7 cellular contexts compared by ENCODE assay signal in the genomic region with DNA sequence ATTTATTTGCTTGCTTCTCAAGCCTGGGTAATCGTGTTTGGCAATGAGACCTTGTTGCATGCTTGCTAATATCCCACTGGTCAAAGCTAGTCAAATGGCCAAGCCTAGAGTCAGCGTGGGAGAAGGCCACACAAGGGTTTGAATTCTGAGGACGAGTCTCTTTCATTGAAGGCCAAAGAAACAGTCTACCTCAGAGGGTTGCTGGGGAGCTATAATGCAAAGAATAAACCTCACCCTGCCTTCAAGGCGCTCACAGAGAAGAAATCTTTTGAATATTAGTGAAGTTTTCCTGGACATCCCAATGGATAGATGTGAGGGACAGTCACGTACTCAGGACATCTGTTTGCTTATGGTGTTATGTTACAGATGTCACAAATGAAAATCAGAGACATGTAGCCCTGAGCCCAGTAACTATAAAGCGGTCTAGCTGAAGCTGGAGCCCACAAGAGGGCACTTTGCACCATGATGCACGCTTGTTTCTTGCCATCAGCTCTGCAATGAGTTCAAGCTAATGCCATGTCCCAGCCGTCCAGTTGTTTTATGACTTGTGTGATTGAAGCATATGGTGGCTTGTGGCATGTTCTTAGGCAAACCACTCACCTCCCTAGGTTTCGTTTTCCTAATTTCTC. TPM values are rescaled to one million over a fixed set of nuclear protein-coding genes. Genes with fewer than 3 reads are reported as not detected.
A peak's percentile ranks its signal among the peaks of the same experiment; 100 is the strongest.
DNase-seq lines count a peak whose midpoint lies in the region; ATAC-seq and TF ChIP-seq lines count a peak whose summit lies in the region.

No MANE protein-coding gene starts in this region.

- no peak overlapping the region for H3K27ac ChIP-seq in KMS-11

- H3K36me3 ChIP-seq in KMS-11 (ENCODE audit: insufficient read depth) = no peaks in the 10 kb centered on the region

- H3K9ac ChIP-seq in KMS-11 = no peak overlapping the region

- DNase-seq in GDM1 (lab: John Stamatoyannopoulos, UW) (peak; percentile 36), SW480 (ENCODE audit: low spot score) (peak; percentile 72), chondrocyte (ENCODE audit: low spot score) (no peak), lower leg skin (ENCODE audit: low spot score in 2 of 2) (peak; percentile 43 to 89)

- H3K4me3 Mint-ChIP-seq in chondrocyte (ENCODE audit: unreplicated experiment) = no peak overlapping the region
- peak overlapping the region; percentile 81 for H3K4me3 Mint-ChIP-seq in stimulated activated naive CD8-positive, alpha-beta T cell treated with anti-CD3 and anti-CD28 coated beads, Interleukin-15, Interleukin-2, amounts not matched to agents 100 ng/mL and 50 ng/mL, for 24 hours

- no peak for TF ChIP-seq POLR2A in lower leg skin (IDR thresholded peaks at IDR 0.05)

- WGBS in lower leg skin, 2 donors = 48 to 52% methylated on average over 9 of the region's 9 CpGs

- H3K4me3 ChIP-seq in KMS-11 (IDR thresholded peaks at IDR 0.05; ENCODE audit: insufficient read depth, low read depth, low read length) (no peak overlapping the region), lower leg skin (ENCODE audit: low read depth, poor library complexity, severe bottlenecking) (no peak overlapping the region)

- H4K20me1 ChIP-seq in KMS-11 (ENCODE audit: insufficient read depth) = no peaks in the 10 kb centered on the region

- no peak overlapping the region for H3K27ac Mint-ChIP-seq in chondrocyte (ENCODE audit: unreplicated experiment)
- no peak overlapping the region for H3K27ac Mint-ChIP-seq in stimulated activated naive CD8-positive, alpha-beta T cell treated with anti-CD3 and anti-CD28 coated beads, Interleukin-15, Interleukin-2, amounts not matched to agents 100 ng/mL and 50 ng/mL, for 24 hours

- no peaks in the 10 kb centered on the region for H3K27me3 ChIP-seq in KMS-11 (ENCODE audit: insufficient read depth, low read depth)

- no peaks in the 10 kb centered on the region for H3K79me2 ChIP-seq in KMS-11 (ENCODE audit: insufficient read depth, low read depth)

- peaks cover 15% of the 10 kb centered on the region for H3K4me1 ChIP-seq in KMS-11 (ENCODE audit: low read depth, poor library complexity, severe bottlenecking)

- no peaks in the 10 kb centered on the region for H3K9me3 Mint-ChIP-seq in chondrocyte (ENCODE audit: low read depth)
- H3K9me3 Mint-ChIP-seq in stimulated activated naive CD8-positive, alpha-beta T cell treated with anti-CD3 and anti-CD28 coated beads, Interleukin-15, Interleukin-2, amounts not matched to agents 100 ng/mL and 50 ng/mL, for 24 hours = no peaks in the 10 kb centered on the region

- no peaks in the 10 kb centered on the region for H3K36me3 Mint-ChIP-seq in chondrocyte (ENCODE audit: low read depth)
- H3K36me3 Mint-ChIP-seq in stimulated activated naive CD8-positive, alpha-beta T cell treated with anti-CD3 and anti-CD28 coated beads, Interleukin-15, Interleukin-2, amounts not matched to agents 100 ng/mL and 50 ng/mL, for 24 hours (ENCODE audit: low read depth) = no peaks in the 10 kb centered on the region

- peak overlapping the region; percentile 92 for H2AFZ ChIP-seq in KMS-11 (ENCODE audit: low read depth)

- H3K4me1 Mint-ChIP-seq in chondrocyte (ENCODE audit: low read depth) = peaks cover 19% of the 10 kb centered on the region
- peaks cover 14% of the 10 kb centered on the region for H3K4me1 Mint-ChIP-seq in stimulated activated naive CD8-positive, alpha-beta T cell treated with anti-CD3 and anti-CD28 coated beads, Interleukin-15, Interleukin-2, amounts not matched to agents 100 ng/mL and 50 ng/mL, for 24 hours (ENCODE audit: low read depth)

- intact Hi-C loops in lower leg skin (cut with DNase I; ENCODE audit: low total_unique reads) = no loop called here

- ATAC-seq in GM21528 (IDR thresholded peaks at IDR 0.05; ENCODE audit: low FRiP score, unreplicated experiment) = peak; percentile 85

- peak overlapping the region; percentile 74 for H3K4me2 ChIP-seq in KMS-11

- H3K27me3 Mint-ChIP-seq in chondrocyte (ENCODE audit: low read depth) = no peaks in the 10 kb centered on the region
- H3K27me3 Mint-ChIP-seq in stimulated activated naive CD8-positive, alpha-beta T cell treated with anti-CD3 and anti-CD28 coated beads, Interleukin-15, Interleukin-2, amounts not matched to agents 100 ng/mL and 50 ng/mL, for 24 hours = peaks cover 23% of the 10 kb centered on the region

- TF ChIP-seq CTCF in KMS-11 (conservative IDR thresholded peaks at IDR 0.05; ENCODE audit: low read depth, low read length) (peak; percentile 54; the same call in 1 of the 2 replicates), chondrocyte (IDR thresholded peaks at IDR 0.05) (peak; percentile 79), lower leg skin (IDR thresholded peaks at IDR 0.05) (no peak)

RNA-seq across cellular contexts. Expression of a gene that starts 1.1 kb away (rescaled TPM):
- 3.2 to 7.9 TPM (median 3.4 TPM) in 3 replicates for total RNA-seq in chondrocyte
- total RNA-seq in lower leg skin = 1 to 10 TPM; 3.8 to 6.4 (median 5.2) TPM

RNA-seq across cellular contexts. Expression of a gene that starts 36.6 kb away (rescaled TPM):
- total RNA-seq in chondrocyte (5.4 to 7.1 TPM (median 5.8 TPM) in 3 replicates), lower leg skin (1 to 10 TPM in 3 of 4 donors, under 1 TPM in 1; 0.59 to 4.7 (median 2.7) TPM)

Comparison
In these comparisons a context has a peak if more than half of its experiments do, and no peak if none do; other contexts are left out.
1. CTCF ChIP-seq: peak in KMS-11 (single experiment) and chondrocyte (single experiment); none in lower leg skin (0 of 3).